ENCODE assay signal across 14 cellular contexts in the genomic region with DNA sequence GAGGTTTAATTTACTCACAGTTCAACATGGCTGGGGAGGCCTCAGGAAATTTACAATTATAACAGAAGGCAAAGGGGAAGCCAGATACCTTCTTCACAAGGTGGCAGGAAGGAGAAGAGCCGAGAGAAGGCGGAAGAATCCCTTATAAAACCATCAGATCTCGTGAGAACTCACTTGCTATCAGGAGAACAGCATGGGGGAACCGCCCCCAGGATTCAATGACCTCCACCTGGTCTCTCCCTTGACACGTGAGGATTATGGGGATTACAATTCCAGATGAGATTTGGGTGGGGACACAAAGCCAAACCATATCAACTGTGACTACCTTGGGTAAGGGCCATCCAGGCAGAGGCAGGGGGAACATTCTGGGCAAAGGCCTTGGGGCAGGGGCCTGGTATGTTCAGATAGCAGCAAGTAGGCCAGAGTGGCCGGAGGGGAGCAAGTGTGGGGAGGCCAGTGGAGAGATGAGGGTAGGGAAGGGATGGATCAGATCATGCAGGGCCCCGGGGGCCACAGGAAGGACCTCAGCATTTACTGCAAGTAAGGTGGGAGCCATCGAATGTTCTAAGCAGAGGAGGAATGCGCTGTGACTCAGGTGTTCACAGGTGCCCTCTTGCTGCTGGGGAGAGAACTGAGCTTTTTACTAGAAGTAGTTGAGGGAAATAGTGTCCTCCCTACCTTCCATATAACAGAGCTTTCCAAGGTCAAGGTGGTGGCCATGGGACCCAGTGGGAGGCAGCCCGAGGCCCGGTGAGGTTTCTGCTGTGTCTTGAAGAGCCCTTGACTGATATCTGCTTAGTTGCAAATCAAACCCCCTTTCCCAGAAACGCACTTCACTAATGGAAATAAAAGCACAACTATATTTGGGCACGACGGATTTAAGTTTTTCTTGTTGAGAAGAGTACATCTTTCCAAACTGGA. TPM values are rescaled to one million over a fixed set of nuclear protein-coding genes. Genes with fewer than 3 reads are reported as not detected.
DNase-seq lines count a peak whose midpoint lies in the region; ATAC-seq and TF ChIP-seq lines count a peak whose summit lies in the region.
"Had no signal": no experiment of that assay in that cellular context is flagged by ENCODE, and none has a peak within 500 bp of the region (broad histone marks: within the 10 kb centered on the region; RNA-seq: fewer than 3 reads in every experiment).

No MANE protein-coding gene starts in this region.

- intact Hi-C loops in CD14-positive monocyte (cut with micrococcal nuclease): loop anchor here in 1 of 2 donors (10.0 kb wide), 1 partner anchor 243 kb away; no protein-coding TSS in a partner anchor
- intact Hi-C loops in left colon (cut with DNase I, micrococcal nuclease): no loop called here

- peak overlapping the region; percentile 91 to 99 (median 99) for H3K27ac Mint-ChIP-seq in CD14-positive monocyte
- no peak overlapping the region; the same call in 1 of the 2 replicates for H3K27ac Mint-ChIP-seq in WTC11
- H3K27ac Mint-ChIP-seq in naive B cell: peak overlapping the region in 4 of 6 donors; percentile 54 to 85 (median 68)

- CTCF ChIA-PET in WTC11 (lab: Charles Lee): interaction anchor here (0.6 to 2.5 kb wide), 23 partner anchors 8 to 131 kb away, joined by 3 to 33 read pairs (median 4); a partner anchor contains a TSS

- POLR2A ChIA-PET in WTC11 (lab: Charles Lee): interaction anchor here (1.6 kb wide), 1 partner anchor 39 kb away, joined by 7 read pairs; no protein-coding TSS in a partner anchor

- TF ChIP-seq CTCF in CD14-positive monocyte (IDR thresholded peaks at IDR 0.05) (no peak), GM13976 (IDR thresholded peaks at IDR 0.05; ENCODE audit: borderline replicate concordance, control extremely low read depth, extremely low read depth, insufficient read depth, missing control alignments) (peak; percentile 6), WTC11 (IDR thresholded peaks at IDR 0.05) (no peak)

- in situ Hi-C loops in GM13976 (cut with MboI; ENCODE audit: low sequenced_read_pairs, unreplicated experiment): no loop called here

- H3K9me3 Mint-ChIP-seq in CD14-positive monocyte: peaks cover 0 to 5% (median 2%) of the 10 kb centered on the region in 7 donors
- no peaks in the 10 kb centered on the region for H3K9me3 Mint-ChIP-seq in WTC11
- H3K9me3 Mint-ChIP-seq in naive B cell: no peaks in the 10 kb centered on the region

- H3K4me3 Mint-ChIP-seq in CD14-positive monocyte (peak overlapping the region; percentile 89 to 91), WTC11 (no peak overlapping the region), naive B cell (peak overlapping the region in 6 of 8 donors; percentile 21 to 77 (median 44))

- no peak for DNase-seq in CD14-positive monocyte (ENCODE audit: low spot score)
- no peak for DNase-seq in GM13976 (ENCODE audit: low spot score)
- no peak for DNase-seq in WTC11 (ENCODE audit: low spot score)
- no peak for DNase-seq in naive B cell
- no peak for DNase-seq in stimulated activated naive CD4-positive, alpha-beta T cell (lab: John Stamatoyannopoulos, UW)
- no peak for DNase-seq in left colon
- DNase-seq: C1 segment of cervical spinal cord, NCI-H187 treated with DMSO at 0.1 percent for 48 hours, NCI-H774 had no signal

- H3K4me1 Mint-ChIP-seq in CD14-positive monocyte: peaks cover 96% of the 10 kb centered on the region
- peaks cover 16% of the 10 kb centered on the region for H3K4me1 Mint-ChIP-seq in WTC11
- peaks cover 33 to 67% (median 46%) of the 10 kb centered on the region in 3 donors for H3K4me1 Mint-ChIP-seq in naive B cell

- TF ChIP-seq POLR2A in GM18505 (IDR thresholded peaks at IDR 0.05; ENCODE audit: borderline replicate concordance, extremely low read depth, insufficient read depth, insufficient read length): no peak

- H3K27me3 Mint-ChIP-seq in CD14-positive monocyte (ENCODE audit: low read depth in 3 of 3) (peaks cover 0 to 7% (median 0%) of the 10 kb centered on the region in 3 donors), WTC11 (ENCODE audit: low read depth) (no peaks in the 10 kb centered on the region; the same call in 1 of the 2 replicates), naive B cell (peaks cover 0 to 7% (median 4%) of the 10 kb centered on the region in 3 donors)

- H3K36me3 Mint-ChIP-seq in CD14-positive monocyte (peaks cover 11 to 49% of the 10 kb centered on the region in 2 donors), WTC11 (no peaks in the 10 kb centered on the region), naive B cell (no peaks in the 10 kb centered on the region)

- peak; percentile 53 for ATAC-seq in WTC11
- ATAC-seq in naive B cell (ENCODE audit: low read depth in 2 of 2): no peak
- ATAC-seq in GM21515 (IDR thresholded peaks at IDR 0.05; ENCODE audit: unreplicated experiment): no peak
- no peak for ATAC-seq in left colon
- ATAC-seq in GM18505 (IDR thresholded peaks at IDR 0.05; ENCODE audit: unreplicated experiment): no peak
- ATAC-seq: activated CD4-positive, CD25-positive, alpha-beta regulatory T cell treated with anti-CD3 and anti-CD28 coated beads, Interleukin-2, amount 50 U/mL, for 24 hours; SK-N-SH treated with all-trans-retinoic acid at 6 μM for 48 hours had no signal

TF ChIP-seq in WTC11, 78 proteins besides CTCF, POLR2A, EP300 and RAD21:
- peak; percentile 91 for TF ChIP-seq GTF2I (CRISPR knock-in tag; conservative IDR thresholded peaks at IDR 0.05)
- TF ChIP-seq, protein P1, sequence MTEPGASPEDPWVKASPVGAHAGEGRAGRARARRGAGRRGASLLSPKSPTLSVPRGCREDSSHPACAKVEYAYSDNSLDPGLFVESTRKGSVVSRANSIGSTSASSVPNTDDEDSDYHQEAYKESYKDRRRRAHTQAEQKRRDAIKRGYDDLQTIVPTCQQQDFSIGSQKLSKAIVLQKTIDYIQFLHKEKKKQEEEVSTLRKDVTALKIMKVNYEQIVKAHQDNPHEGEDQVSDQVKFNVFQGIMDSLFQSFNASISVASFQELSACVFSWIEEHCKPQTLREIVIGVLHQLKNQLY (CRISPR knock-in tag; IDR thresholded peaks at IDR 0.05): no peak

RNA-seq across cellular contexts. Expression of a gene that starts 18.0 kb away (rescaled TPM):
- polyA plus RNA-seq in CD14-positive monocyte: 10 to 100 TPM; 52.9 to 60.8 TPM
- 18.9 to 27.8 TPM (median 27.0 TPM) in 3 replicates for total RNA-seq in WTC11 (2021)
- 1 to 10 TPM; 1.9 to 5.8 (median 2.4) TPM for polyA plus RNA-seq in naive B cell (ENCODE audit: low read depth in 6 of 6)
- 10 to 100 TPM; 34.7 to 37.6 TPM for total RNA-seq in left colon

RNA-seq across cellular contexts. Expression of a gene that starts 24.6 kb away (rescaled TPM):
- polyA plus RNA-seq in CD14-positive monocyte (100 to 1,000 TPM; 252 to 335 TPM), naive B cell (ENCODE audit: low read depth in 6 of 6) (100 to 1,000 TPM; 102 to 171 (median 114) TPM)
- total RNA-seq in WTC11 (2021) (69.9 to 78.3 TPM (median 76.0 TPM) in 3 replicates), left colon (10 to 100 TPM; 43.5 to 51.9 TPM)

RNA-seq across cellular contexts. Expression of a gene that starts 24.9 kb away (rescaled TPM):
- 10 to 100 TPM; 37.1 to 38.3 TPM for polyA plus RNA-seq in CD14-positive monocyte
- 5.5 to 8.5 TPM (median 6.8 TPM) in 3 replicates for total RNA-seq in WTC11 (2021)
- 10 to 100 TPM; 13.2 to 25.0 (median 16.2) TPM for polyA plus RNA-seq in naive B cell (ENCODE audit: low read depth in 6 of 6)
- total RNA-seq in left colon: 10 to 100 TPM; 28.6 to 30.2 TPM

RNA-seq across cellular contexts. Expression of a gene that starts 25.5 kb away (rescaled TPM):
- polyA plus RNA-seq in CD14-positive monocyte (under 1 TPM in 1 of 2 donors, not detected in 1; 0.31 TPM), naive B cell (ENCODE audit: low read depth in 6 of 6) (not detected)
- total RNA-seq in WTC11 (2021) (0.30 TPM in 1 of 3 replicates, not detected in the others), left colon (not detected)
- polyA plus RNA-seq: adipose tissue had no signal

RNA-seq across cellular contexts. Expression of a gene that starts 33.8 kb away (rescaled TPM):
- polyA plus RNA-seq in CD14-positive monocyte (10 to 100 TPM; 35.0 to 45.5 TPM), naive B cell (ENCODE audit: low read depth in 6 of 6) (under 1 TPM in 2 of 6 donors, not detected in 4; 0.56 to 0.69 TPM)
- total RNA-seq in WTC11 (2021) (7.5 to 9.6 TPM (median 8.4 TPM) in 3 replicates), left colon (1 to 10 TPM; 5.4 to 7.3 TPM)
